In the genomic region with DNA sequence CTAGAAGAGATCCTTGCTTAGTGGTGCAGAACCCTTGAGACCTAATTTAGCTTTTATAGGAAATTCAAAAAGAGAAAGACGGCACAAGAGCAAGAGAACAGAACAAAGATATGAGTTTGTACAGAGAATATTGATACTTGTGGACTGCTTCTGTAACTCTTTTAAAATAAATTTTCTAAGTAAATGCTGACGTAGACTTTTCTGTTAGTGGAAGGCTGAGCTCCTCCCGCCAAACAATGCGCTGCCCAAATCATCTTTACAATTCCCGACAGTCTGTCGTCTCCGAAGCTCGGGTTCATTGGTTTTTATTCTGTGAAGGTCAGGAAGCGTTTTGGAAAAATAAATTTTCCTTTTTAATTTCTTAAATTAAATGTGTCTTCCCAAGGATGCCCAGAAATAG, we compare ENCODE assay signal across 2 cellular contexts.
TF ChIP-seq lines count a peak whose summit lies in the region.

No MANE protein-coding gene starts in this region.

TF ChIP-seq in A549, 52 proteins besides CTCF, POLR2A, EP300 and RAD21:
- TF ChIP-seq POLR2AphosphoS2 (conservative IDR thresholded peaks at IDR 0.05; ENCODE audit: low read length) (no peak), JUNB (IDR thresholded peaks at IDR 0.05) (no peak), MAFK (IDR thresholded peaks at IDR 0.05; ENCODE audit: partially characterized antibody) (peak; percentile 76), SREBF2 (IDR thresholded peaks at IDR 0.05) (no peak)

TF ChIP-seq in K562, 482 proteins besides CTCF, POLR2A, EP300 and RAD21:
- TF ChIP-seq EWSR1 (IDR thresholded peaks at IDR 0.05; ENCODE audit: borderline replicate concordance, low read depth, partially characterized antibody) (no peak), MEIS2 (IDR thresholded peaks at IDR 0.05; ENCODE audit: partially characterized antibody) (no peak), HNRNPL (IDR thresholded peaks at IDR 0.05; ENCODE audit: low read depth, low read length) (no peak), MECOM (CRISPR knock-in tag; IDR thresholded peaks at IDR 0.05) (no peak), MAFG (tag; conservative IDR thresholded peaks at IDR 0.05) (peak; percentile 28; the same call in 1 of the 2 replicates), MAFF (IDR thresholded peaks at IDR 0.05; ENCODE audit: low read length) (peak; percentile 54), MAFK (IDR thresholded peaks at IDR 0.05; ENCODE audit: low read length) (peak; percentile 56; the same call in 1 of the 2 replicates), ZZZ3 (IDR thresholded peaks at IDR 0.05) (no peak), ZNF316 (IDR thresholded peaks at IDR 0.05) (peak; percentile 34), BRD4 (IDR thresholded peaks at IDR 0.05) (no peak), C11orf30 (IDR thresholded peaks at IDR 0.05; ENCODE audit: low read depth) (peak; percentile 28; the same call in 1 of the 2 replicates), TOE1 (IDR thresholded peaks at IDR 0.05; ENCODE audit: borderline replicate concordance) (no peak), TOE1 (CRISPR knock-in tag; IDR thresholded peaks at IDR 0.05; ENCODE audit: borderline replicate concordance, low read depth) (no peak), PCBP1 (IDR thresholded peaks at IDR 0.05; ENCODE audit: low read depth, low read length, poor library complexity, severe bottlenecking) (no peak)
- TF ChIP-seq, protein P1, sequence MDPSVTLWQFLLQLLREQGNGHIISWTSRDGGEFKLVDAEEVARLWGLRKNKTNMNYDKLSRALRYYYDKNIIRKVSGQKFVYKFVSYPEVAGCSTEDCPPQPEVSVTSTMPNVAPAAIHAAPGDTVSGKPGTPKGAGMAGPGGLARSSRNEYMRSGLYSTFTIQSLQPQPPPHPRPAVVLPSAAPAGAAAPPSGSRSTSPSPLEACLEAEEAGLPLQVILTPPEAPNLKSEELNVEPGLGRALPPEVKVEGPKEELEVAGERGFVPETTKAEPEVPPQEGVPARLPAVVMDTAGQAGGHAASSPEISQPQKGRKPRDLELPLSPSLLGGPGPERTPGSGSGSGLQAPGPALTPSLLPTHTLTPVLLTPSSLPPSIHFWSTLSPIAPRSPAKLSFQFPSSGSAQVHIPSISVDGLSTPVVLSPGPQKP (CRISPR knock-in tag; IDR thresholded peaks at IDR 0.05): no peak
- TF ChIP-seq, protein P2, sequence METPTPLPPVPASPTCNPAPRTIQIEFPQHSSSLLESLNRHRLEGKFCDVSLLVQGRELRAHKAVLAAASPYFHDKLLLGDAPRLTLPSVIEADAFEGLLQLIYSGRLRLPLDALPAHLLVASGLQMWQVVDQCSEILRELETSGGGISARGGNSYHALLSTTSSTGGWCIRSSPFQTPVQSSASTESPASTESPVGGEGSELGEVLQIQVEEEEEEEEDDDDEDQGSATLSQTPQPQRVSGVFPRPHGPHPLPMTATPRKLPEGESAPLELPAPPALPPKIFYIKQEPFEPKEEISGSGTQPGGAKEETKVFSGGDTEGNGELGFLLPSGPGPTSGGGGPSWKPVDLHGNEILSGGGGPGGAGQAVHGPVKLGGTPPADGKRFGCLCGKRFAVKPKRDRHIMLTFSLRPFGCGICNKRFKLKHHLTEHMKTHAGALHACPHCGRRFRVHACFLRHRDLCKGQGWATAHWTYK (CRISPR knock-in tag; IDR thresholded peaks at IDR 0.05): no peak
- TF ChIP-seq, protein P3, sequence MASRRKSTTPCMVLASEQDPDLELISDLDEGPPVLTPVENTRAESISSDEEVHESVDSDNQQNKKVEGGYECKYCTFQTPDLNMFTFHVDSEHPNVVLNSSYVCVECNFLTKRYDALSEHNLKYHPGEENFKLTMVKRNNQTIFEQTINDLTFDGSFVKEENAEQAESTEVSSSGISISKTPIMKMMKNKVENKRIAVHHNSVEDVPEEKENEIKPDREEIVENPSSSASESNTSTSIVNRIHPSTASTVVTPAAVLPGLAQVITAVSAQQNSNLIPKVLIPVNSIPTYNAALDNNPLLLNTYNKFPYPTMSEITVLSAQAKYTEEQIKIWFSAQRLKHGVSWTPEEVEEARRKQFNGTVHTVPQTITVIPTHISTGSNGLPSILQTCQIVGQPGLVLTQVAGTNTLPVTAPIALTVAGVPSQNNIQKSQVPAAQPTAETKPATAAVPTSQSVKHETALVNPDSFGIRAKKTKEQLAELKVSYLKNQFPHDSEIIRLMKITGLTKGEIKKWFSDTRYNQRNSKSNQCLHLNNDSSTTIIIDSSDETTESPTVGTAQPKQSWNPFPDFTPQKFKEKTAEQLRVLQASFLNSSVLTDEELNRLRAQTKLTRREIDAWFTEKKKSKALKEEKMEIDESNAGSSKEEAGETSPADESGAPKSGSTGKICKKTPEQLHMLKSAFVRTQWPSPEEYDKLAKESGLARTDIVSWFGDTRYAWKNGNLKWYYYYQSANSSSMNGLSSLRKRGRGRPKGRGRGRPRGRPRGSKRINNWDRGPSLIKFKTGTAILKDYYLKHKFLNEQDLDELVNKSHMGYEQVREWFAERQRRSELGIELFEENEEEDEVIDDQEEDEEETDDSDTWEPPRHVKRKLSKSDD (conservative IDR thresholded peaks at IDR 0.05; ENCODE audit: low read length): no peak
- TF ChIP-seq, protein P4, sequence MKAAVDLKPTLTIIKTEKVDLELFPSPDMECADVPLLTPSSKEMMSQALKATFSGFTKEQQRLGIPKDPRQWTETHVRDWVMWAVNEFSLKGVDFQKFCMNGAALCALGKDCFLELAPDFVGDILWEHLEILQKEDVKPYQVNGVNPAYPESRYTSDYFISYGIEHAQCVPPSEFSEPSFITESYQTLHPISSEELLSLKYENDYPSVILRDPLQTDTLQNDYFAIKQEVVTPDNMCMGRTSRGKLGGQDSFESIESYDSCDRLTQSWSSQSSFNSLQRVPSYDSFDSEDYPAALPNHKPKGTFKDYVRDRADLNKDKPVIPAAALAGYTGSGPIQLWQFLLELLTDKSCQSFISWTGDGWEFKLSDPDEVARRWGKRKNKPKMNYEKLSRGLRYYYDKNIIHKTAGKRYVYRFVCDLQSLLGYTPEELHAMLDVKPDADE (conservative IDR thresholded peaks at IDR 0.05; ENCODE audit: control insufficient read depth, low read depth, low read length): no peak
